Comparison of ENCODE assay signal across 9 cellular contexts in the genomic region with DNA sequence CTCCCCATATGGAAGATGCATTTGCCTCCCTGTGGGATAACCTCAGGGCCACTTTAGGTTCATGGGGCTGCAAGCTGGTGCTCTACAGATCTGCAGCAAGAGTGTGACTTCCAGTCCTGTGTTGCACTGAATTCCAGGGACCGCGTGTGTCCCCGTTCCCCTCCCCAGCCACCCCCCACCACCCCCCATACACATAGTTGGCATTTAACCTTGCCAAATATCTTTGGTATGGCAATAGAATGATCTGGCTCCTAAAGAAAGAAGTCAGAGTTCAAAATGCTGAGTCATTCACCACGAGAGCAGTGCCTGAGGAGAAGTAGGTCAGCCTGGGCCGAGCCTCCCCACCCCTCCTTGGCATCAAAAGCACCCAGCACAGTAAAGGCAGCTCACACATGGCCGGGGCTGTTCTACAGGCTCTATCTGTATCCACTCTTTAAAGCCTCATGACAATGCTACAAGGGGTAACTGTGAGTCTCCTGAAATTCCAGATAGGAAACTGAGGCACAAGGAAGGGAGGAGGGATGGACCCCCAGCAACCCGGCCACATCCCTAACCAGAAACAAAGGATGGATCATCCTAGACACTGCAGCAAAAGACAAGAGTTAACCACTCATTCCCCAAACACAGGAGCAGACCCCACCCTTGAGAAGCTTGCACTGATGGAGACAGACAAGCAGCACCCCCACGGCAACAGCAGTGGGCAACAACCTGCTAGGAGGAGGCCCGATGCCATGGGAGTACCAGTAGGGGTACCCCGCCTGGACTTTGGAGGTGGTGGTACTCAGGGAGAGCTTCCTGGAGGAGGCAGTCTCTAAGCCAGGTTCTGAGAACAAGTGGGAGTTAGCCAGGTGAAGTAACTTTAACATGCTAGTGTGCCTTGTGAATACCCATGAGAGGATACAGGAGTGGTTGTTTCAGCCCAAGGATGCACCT.
DNase-seq lines count a peak whose midpoint lies in the region; ATAC-seq and TF ChIP-seq lines count a peak whose summit lies in the region.
"Had no signal": no experiment of that assay in that cellular context is flagged by ENCODE, and none has a peak within 500 bp of the region (broad histone marks: within the 10 kb centered on the region; RNA-seq: fewer than 3 reads in every experiment).

No MANE protein-coding gene starts in this region.

- no peaks in the 10 kb centered on the region for H3K9me3 ChIP-seq in psoas muscle

- H3K27me3 Mint-ChIP-seq in activated naive CD4-positive, alpha-beta T cell treated with anti-CD3 and anti-CD28 coated beads, Interleukin-2, amount 10 ng/mL, durations not matched to agents 7 days and 5 days = peaks cover 39% of the 10 kb centered on the region

- peak; percentile 92 to 97 (median 94) for ATAC-seq in psoas muscle

- 36 to 47% (median 39%) methylated on average over 10 of the region's 10 CpGs for WGBS in psoas muscle, 3 donors

- no peak for TF ChIP-seq CTCF in psoas muscle (IDR thresholded peaks at IDR 0.05)

- no peak overlapping the region for H3K4me3 ChIP-seq in psoas muscle

- no peaks in the 10 kb centered on the region for H3K27me3 ChIP-seq in psoas muscle (ENCODE audit: insufficient read depth in 3 of 3, low read length in 2 of 3)

- peak; percentile 85 for DNase-seq in EL
- peak; percentile 66 for DNase-seq in RPMI8226
- DNase-seq in fibroblast of peridontal ligament (ENCODE audit: extremely low read depth) = peak; percentile 86
- peak; percentile 63 to 84 for DNase-seq in psoas muscle
- no peak for DNase-seq in SK-N-DZ (ENCODE audit: low spot score)
- DNase-seq in activated naive CD4-positive, alpha-beta T cell treated with anti-CD3 and anti-CD28 coated beads, Interleukin-2, amount 10 ng/mL, durations not matched to agents 7 days and 5 days = no peak
- no peak for DNase-seq in NCI-H446 (lab: John Stamatoyannopoulos, UW)
- DNase-seq in NCI-H345 (lab: John Stamatoyannopoulos, UW) = no peak
- DNase-seq: activated B cell treated with CpG ODN at 0.5 μM for 24 hours had no signal

- H3K4me1 ChIP-seq in psoas muscle = peaks cover 29% of the 10 kb centered on the region

- H3K27ac Mint-ChIP-seq in activated naive CD4-positive, alpha-beta T cell treated with anti-CD3 and anti-CD28 coated beads, Interleukin-2, amount 10 ng/mL, durations not matched to agents 7 days and 5 days = no peak overlapping the region
- H3K27ac Mint-ChIP-seq: activated B cell treated with CpG ODN at 0.5 μM for 24 hours had no signal

- CTCF ChIA-PET in activated naive CD4-positive, alpha-beta T cell treated with anti-CD3 and anti-CD28 coated beads, Interleukin-2, amount 10 ng/mL, durations not matched to agents 7 days and 5 days (lab: Charles Lee) = no interaction called here

- H3K27ac ChIP-seq in psoas muscle = peak overlapping the region; percentile 76

- intact Hi-C loops in psoas muscle (cut with DNase I) = loop anchor here in 1 of 2 donors (5.0 kb wide), 1 partner anchor 48 kb away; no protein-coding TSS in a partner anchor

- peaks cover 3% of the 10 kb centered on the region for H3K4me1 Mint-ChIP-seq in activated naive CD4-positive, alpha-beta T cell treated with anti-CD3 and anti-CD28 coated beads, Interleukin-2, amount 10 ng/mL, durations not matched to agents 7 days and 5 days
- H3K4me1 Mint-ChIP-seq: activated B cell treated with CpG ODN at 0.5 μM for 24 hours had no signal

- no peaks in the 10 kb centered on the region for H3K36me3 ChIP-seq in psoas muscle (ENCODE audit: insufficient read depth in 1 of 2, low read depth in 1 of 2)

- H3K9me3 Mint-ChIP-seq in activated naive CD4-positive, alpha-beta T cell treated with anti-CD3 and anti-CD28 coated beads, Interleukin-2, amount 10 ng/mL, durations not matched to agents 7 days and 5 days = no peaks in the 10 kb centered on the region
- H3K9me3 Mint-ChIP-seq: activated B cell treated with CpG ODN at 0.5 μM for 24 hours had no signal

- no peak overlapping the region for H3K4me3 Mint-ChIP-seq in activated naive CD4-positive, alpha-beta T cell treated with anti-CD3 and anti-CD28 coated beads, Interleukin-2, amount 10 ng/mL, durations not matched to agents 7 days and 5 days
- H3K4me3 Mint-ChIP-seq: activated B cell treated with CpG ODN at 0.5 μM for 24 hours had no signal

- no peaks in the 10 kb centered on the region for H3K36me3 Mint-ChIP-seq in activated naive CD4-positive, alpha-beta T cell treated with anti-CD3 and anti-CD28 coated beads, Interleukin-2, amount 10 ng/mL, durations not matched to agents 7 days and 5 days

Comparison
In these comparisons a context has a peak if more than half of its experiments do, and no peak if none do; other contexts are left out.
1. DNase-seq: peak in EL (single experiment), RPMI8226 (single experiment), fibroblast of peridontal ligament (single experiment) and psoas muscle (2 of 2); none in SK-N-DZ (single experiment), activated naive CD4-positive, alpha-beta T cell treated with anti-CD3 and anti-CD28 coated beads, Interleukin-2, amount 10 ng/mL, durations not matched to agents 7 days and 5 days (single experiment), NCI-H446 (0 of 2) and NCI-H345 (single experiment).